Comparison of ENCODE assay signal across 13 cellular contexts in the genomic region with DNA sequence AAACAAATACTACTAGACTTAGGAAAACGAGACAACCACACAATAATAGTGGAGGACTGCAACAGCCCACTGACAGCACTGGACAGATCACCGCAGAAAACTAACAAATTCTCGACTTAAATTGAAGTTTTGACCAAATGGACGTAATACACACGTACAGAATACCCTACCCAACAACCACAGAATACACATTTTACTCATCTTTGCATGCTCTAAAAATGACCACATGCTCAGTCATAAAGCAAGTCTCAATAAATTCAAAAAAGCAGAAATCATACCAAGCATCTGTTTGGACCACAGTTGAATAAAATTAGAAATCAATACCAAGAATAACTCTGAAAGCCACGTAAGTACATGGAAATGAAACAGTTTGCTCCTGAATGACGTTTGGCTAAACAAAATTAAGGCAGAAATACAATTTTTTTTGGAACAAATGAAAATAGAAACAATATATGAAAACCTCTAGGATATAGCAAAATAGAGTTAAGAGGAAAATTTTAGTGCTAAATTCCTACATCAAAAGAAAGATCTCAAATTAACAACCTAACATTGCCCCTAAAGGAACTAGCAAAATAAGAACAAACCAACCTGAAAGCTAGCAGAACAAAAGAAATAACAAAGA. TPM values are rescaled to one million over a fixed set of nuclear protein-coding genes. Genes with fewer than 3 reads are reported as not detected.
A peak's percentile ranks its signal among the peaks of the same experiment; 100 is the strongest.
DNase-seq lines count a peak whose midpoint lies in the region; ATAC-seq and TF ChIP-seq lines count a peak whose summit lies in the region.
"Had no signal": no experiment of that assay in that cellular context is flagged by ENCODE, and none has a peak within 500 bp of the region (broad histone marks: within the 10 kb centered on the region; RNA-seq: fewer than 3 reads in every experiment).

No MANE protein-coding gene starts in this region.

- H3K4me2 ChIP-seq in Karpas-422 (ENCODE audit: low read depth, low read length, poor library complexity, severe bottlenecking) = no peak overlapping the region
- H3K4me2 ChIP-seq: PC-9 had no signal

- no peak overlapping the region for H3K4me3 ChIP-seq in Karpas-422 (ENCODE audit: low read length)
- H3K4me3 ChIP-seq: PC-9 had no signal

- H3K27me3 ChIP-seq in Karpas-422 (ENCODE audit: low read length) = no peaks in the 10 kb centered on the region

- H2AFZ ChIP-seq in Karpas-422 (ENCODE audit: low read length) = no peak overlapping the region
- H2AFZ ChIP-seq: PC-9 had no signal

- TF ChIP-seq CTCF in GM10248 (IDR thresholded peaks at IDR 0.05; ENCODE audit: control extremely low read depth, extremely low read depth, low read depth, missing control alignments) = no peak

- CTCF ChIA-PET in GM10248 (lab: Yijun Ruan, JAX) = no interaction called here

- ATAC-seq in GM18909 (IDR thresholded peaks at IDR 0.05; ENCODE audit: poor library complexity, unreplicated experiment) (peak; percentile 83), GM21786 (IDR thresholded peaks at IDR 0.05; ENCODE audit: unreplicated experiment) (peak; percentile 90), HG03342 (IDR thresholded peaks at IDR 0.05; ENCODE audit: unreplicated experiment) (peak; percentile 76)

- no peaks in the 10 kb centered on the region for H3K9me3 ChIP-seq in Karpas-422 (ENCODE audit: low read length)

- POLR2A ChIA-PET in GM10248 (lab: Yijun Ruan, JAX) = no interaction called here

- peak; percentile 20 for DNase-seq in GM10248 (ENCODE audit: extremely low spot score)
- no peak for DNase-seq in superior temporal gyrus (ENCODE audit: extremely low spot score)
- no peak for DNase-seq in Karpas-422
- no peak for DNase-seq in OCI-M2 (lab: John Stamatoyannopoulos, UW; ENCODE audit: unreplicated experiment)
- DNase-seq in NCI-H1092 (lab: John Stamatoyannopoulos, UW) = no peak
- DNase-seq: amygdala; DMS 273 treated with DMSO at 0.1 percent for 48 hours; effector CD4-positive, alpha-beta T cell; NCI-H187 treated with DMSO at 0.1 percent for 48 hours; PC-9 had no signal

- H3K79me2 ChIP-seq in Karpas-422 (ENCODE audit: low read length) = no peaks in the 10 kb centered on the region

- H3K27ac ChIP-seq in Karpas-422 (ENCODE audit: low read length) = no peak overlapping the region
- H3K27ac ChIP-seq: PC-9 had no signal

- no peaks in the 10 kb centered on the region for H3K36me3 ChIP-seq in Karpas-422 (ENCODE audit: insufficient read depth, low read length)

- H4K20me1 ChIP-seq in Karpas-422 (ENCODE audit: insufficient read depth, low read depth, low read length) = peaks cover 22% of the 10 kb centered on the region; the same call in 1 of the 2 replicates

- H3K9me2 ChIP-seq in Karpas-422 (replicated peaks; ENCODE audit: insufficient read depth, low read length) = no peaks in the 10 kb centered on the region

- no peak overlapping the region for H3K9ac ChIP-seq in Karpas-422 (ENCODE audit: low read length)

- H3K4me1 ChIP-seq in Karpas-422 (ENCODE audit: low read length) = no peaks in the 10 kb centered on the region

RNA-seq across cellular contexts. Expression of gene MAPK8, which starts 30.6 kb away (rescaled TPM):
- 6.7 and 29.7 TPM in 2 replicates for total RNA-seq in Karpas-422 (2014; rRNA removed; shearing (Covaris generic); ENCODE audit: low replicate concordance)
